In genomic region chr1:155487537-155487936, GRCh38 we compare ENCODE assay signal across 21 cellular contexts.
DNase-seq lines count a peak whose midpoint lies in the region; ATAC-seq, FAIRE-seq and TF ChIP-seq lines count a peak whose summit lies in the region.
"Had no signal": no experiment of that assay in that cellular context is flagged by ENCODE, and none has a peak within 500 bp of the region (broad histone marks: within the 10 kb centered on the region; RNA-seq: fewer than 3 reads in every experiment).

No MANE protein-coding gene starts in this region.

- DNase-seq in A549 (ENCODE audit: low read depth in 1 of 2, low spot score in 1 of 2) (no peak), GM18507 (ENCODE audit: extremely low spot score, insufficient read length, low read depth) (no peak), colonic mucosa (no peak), foreskin fibroblast (no peak), NCI-H187 treated with DMSO at 0.1 percent for 48 hours (lab: John Stamatoyannopoulos, UW) (no peak)
- no peak for DNase-seq in CD8-positive, alpha-beta memory T cell
- DNase-seq: ACHN; AML-193; C1 segment of cervical spinal cord; Caco-2; CD4-positive, alpha-beta memory T cell; DMS153; DND-41; GM23248; H7; HCEC 1CT had no signal

- H3K4me3 Mint-ChIP-seq in CD8-positive, alpha-beta memory T cell = no peak overlapping the region
- H3K4me3 Mint-ChIP-seq: CD4-positive, alpha-beta memory T cell had no signal

- no peaks in the 10 kb centered on the region for H3K27me3 ChIP-seq in colonic mucosa
- H3K27me3 ChIP-seq in CD8-positive, alpha-beta memory T cell (ENCODE audit: insufficient read depth, low read length, poor library complexity, severe bottlenecking) = no peaks in the 10 kb centered on the region

- peaks cover 14 to 24% (median 21%) of the 10 kb centered on the region in 3 donors for H3K4me1 Mint-ChIP-seq in CD8-positive, alpha-beta memory T cell

- CTCF ChIA-PET in A549 (lab: Yijun Ruan, JAX) = interaction anchor here (0.8 kb wide), 1 partner anchor 17 kb away, joined by 3 read pairs; no protein-coding TSS in a partner anchor
- CTCF ChIA-PET in CD8-positive, alpha-beta memory T cell (lab: Charles Lee) = no interaction called here

- H3K4me1 ChIP-seq in A549 = peaks cover 24% of the 10 kb centered on the region; the same call in 2 of the 3 replicates
- H3K4me1 ChIP-seq in colonic mucosa = no peaks in the 10 kb centered on the region
- H3K4me1 ChIP-seq in CD8-positive, alpha-beta memory T cell (ENCODE audit: insufficient read depth, low read length) = no peaks in the 10 kb centered on the region
- H3K4me1 ChIP-seq: Caco-2 had no signal

- H3K4me3 ChIP-seq in A549 (no peak overlapping the region), colonic mucosa (no peak overlapping the region), foreskin fibroblast (ENCODE audit: low read depth in 1 of 2, low read length in 2 of 2) (no peak overlapping the region)
- no peak overlapping the region for H3K4me3 ChIP-seq in CD8-positive, alpha-beta memory T cell (ENCODE audit: low read length)
- H3K4me3 ChIP-seq: GM23248 had no signal

- TF ChIP-seq CTCF in A549 (IDR thresholded peaks at IDR 0.05) (no peak), colonic mucosa (IDR thresholded peaks at IDR 0.05) (no peak), foreskin fibroblast (IDR thresholded peaks at IDR 0.05; ENCODE audit: low read depth, low read length) (no peak)

- H3K9ac ChIP-seq in colonic mucosa (ENCODE audit: low read depth in 2 of 2, low read length in 2 of 2) = no peak overlapping the region
- H3K9ac ChIP-seq: GM23248 had no signal

- no peak for TF ChIP-seq RAD21 in A549 (conservative IDR thresholded peaks at IDR 0.05 in 1 of 2, IDR thresholded peaks at IDR 0.05 in 1 of 2)

- POLR2A ChIA-PET in A549 (lab: Yijun Ruan, JAX) = no interaction called here
- POLR2A ChIA-PET in CD8-positive, alpha-beta memory T cell (lab: Charles Lee) = no interaction called here

- TF ChIP-seq POLR2A in A549 (IDR thresholded peaks at IDR 0.05; ENCODE audit: low read length) = no peak

- no peak for TF ChIP-seq EP300 in A549 (IDR thresholded peaks at IDR 0.05)

- H3K36me3 Mint-ChIP-seq in CD8-positive, alpha-beta memory T cell = peaks cover 0 to 14% (median 3%) of the 10 kb centered on the region in 3 donors

- no peak for ATAC-seq in A549

- no peak overlapping the region for H3K4me2 ChIP-seq in A549

- FAIRE-seq in A549 (lab: Jason Lieb, UNC) (no peak), GM18507 (lab: Jason Lieb, UNC) (peak; percentile 38)
- FAIRE-seq: A204.1, G401.6, GM12892, GM19239, H1 had no signal

- 97% methylated on average over 4 of the region's 4 CpGs for whole genome bisulfite sequencing in A549 (ENCODE audit: missing lambda C conversion rate)

- no peaks in the 10 kb centered on the region for H3K9me3 Mint-ChIP-seq in CD8-positive, alpha-beta memory T cell
- H3K9me3 Mint-ChIP-seq: CD4-positive, alpha-beta memory T cell had no signal

- H3K9me3 ChIP-seq in A549 (no peaks in the 10 kb centered on the region), colonic mucosa (no peaks in the 10 kb centered on the region)
- H3K9me3 ChIP-seq in CD8-positive, alpha-beta memory T cell (ENCODE audit: low read length) = no peaks in the 10 kb centered on the region
- H3K9me3 ChIP-seq: Caco-2 had no signal

- no peak overlapping the region for H3K27ac ChIP-seq in A549
- H3K27ac ChIP-seq in colonic mucosa = peak overlapping the region; percentile 17
- no peak overlapping the region for H3K27ac ChIP-seq in CD8-positive, alpha-beta memory T cell (ENCODE audit: low read depth, low read length)
- H3K27ac ChIP-seq: GM23248 had no signal

- H3K36me3 ChIP-seq in colonic mucosa = no peaks in the 10 kb centered on the region
- no peaks in the 10 kb centered on the region for H3K36me3 ChIP-seq in CD8-positive, alpha-beta memory T cell (ENCODE audit: insufficient read depth, low read length)

- intact Hi-C loops in colonic mucosa (cut with DNase I) = no loop called here

- no peaks in the 10 kb centered on the region for H3K27me3 Mint-ChIP-seq in CD8-positive, alpha-beta memory T cell
- H3K27me3 Mint-ChIP-seq: CD4-positive, alpha-beta memory T cell had no signal

- H3K27ac Mint-ChIP-seq in CD8-positive, alpha-beta memory T cell = peak overlapping the region in 1 of 8 donors; percentile 26
- H3K27ac Mint-ChIP-seq: CD4-positive, alpha-beta memory T cell had no signal

TF ChIP-seq in A549, 52 proteins besides CTCF, POLR2A, EP300 and RAD21:
- TF ChIP-seq MAFK (IDR thresholded peaks at IDR 0.05; ENCODE audit: partially characterized antibody) = peak; percentile 89
- no peak for TF ChIP-seq MAX (IDR thresholded peaks at IDR 0.05)
